Comparison of ENCODE assay signal across 2 cellular contexts in genomic region chr19:7924241-7924640, GRCh38.
TF ChIP-seq lines count a peak whose summit lies in the region.

No MANE protein-coding gene starts in this region.

TF ChIP-seq in GM23338, 12 proteins besides CTCF, POLR2A, EP300 and RAD21:
- no peak for TF ChIP-seq EZH2 (IDR thresholded peaks at IDR 0.05; ENCODE audit: low read depth, unreplicated experiment)
- no peak for TF ChIP-seq ZNF331 (CRISPR knock-in tag; IDR thresholded peaks at IDR 0.05; ENCODE audit: low read depth)
- TF ChIP-seq NANOG (IDR thresholded peaks at IDR 0.05; ENCODE audit: borderline replicate concordance) = no peak
- TF ChIP-seq ZNF462 (CRISPR knock-in tag; IDR thresholded peaks at IDR 0.05) = no peak
- no peak for TF ChIP-seq ETS1 (IDR thresholded peaks at IDR 0.05)
- no peak for TF ChIP-seq JUNB (IDR thresholded peaks at IDR 0.05; ENCODE audit: unreplicated experiment)
- TF ChIP-seq REST (IDR thresholded peaks at IDR 0.05; ENCODE audit: unreplicated experiment) = no peak
- TF ChIP-seq POLR2AphosphoS5 (IDR thresholded peaks at IDR 0.05; ENCODE audit: low read depth) = no peak

TF ChIP-seq in K562, 482 proteins besides CTCF, POLR2A, EP300 and RAD21:
- TF ChIP-seq ZNF212 (CRISPR knock-in tag; IDR thresholded peaks at IDR 0.05) (no peak), BRF2 (IDR thresholded peaks at IDR 0.05; ENCODE audit: borderline replicate concordance, insufficient read depth, insufficient read length) (no peak), TFAP4 (CRISPR knock-in tag; IDR thresholded peaks at IDR 0.05; ENCODE audit: borderline replicate concordance) (0 out of 2 replicates have a peak, but pooled peaks have one; percentile 10), USF1 (CRISPR knock-in tag; IDR thresholded peaks at IDR 0.05) (0 out of 2 replicates have a peak, but pooled peaks have one; percentile 29), ZKSCAN8 (CRISPR knock-in tag; IDR thresholded peaks at IDR 0.05) (peak; percentile 95), KDM1A (IDR thresholded peaks at IDR 0.05) (no peak), ZFP36 (IDR thresholded peaks at IDR 0.05; ENCODE audit: low read depth, low read length, partially characterized antibody) (peak; percentile 16)
